Comparison of ENCODE assay signal across 9 cellular contexts in genomic region chr7:120989571-120990220, GRCh38. TPM values are rescaled to one million over a fixed set of nuclear protein-coding genes. Genes with fewer than 3 reads are reported as not detected.
DNase-seq lines count a peak whose midpoint lies in the region; TF ChIP-seq lines count a peak whose summit lies in the region.
"Had no signal": no experiment of that assay in that cellular context is flagged by ENCODE, and none has a peak within 500 bp of the region (broad histone marks: within the 10 kb centered on the region; RNA-seq: fewer than 3 reads in every experiment).

No MANE protein-coding gene starts in this region.

- H3K4me1 Mint-ChIP-seq in activated T-helper 2 cell treated with anti-CD3 and anti-CD28 coated beads, Interferon-gamma antibody, Interleukin-2, Interleukin-4, amounts not matched to agents 10 μg/mL and 5 μg/mL and 100 μg/mL, durations not matched to agents 14 hours and 24 hours and 36 hours (ENCODE audit: low read depth): peaks cover 20% of the 10 kb centered on the region

- H3K9me3 ChIP-seq in Karpas-422 (ENCODE audit: low read length): no peaks in the 10 kb centered on the region
- H3K9me3 ChIP-seq in mesodermal cell (ENCODE audit: control insufficient read depth, low read length): no peaks in the 10 kb centered on the region
- no peaks in the 10 kb centered on the region for H3K9me3 ChIP-seq in testis

- H3K27me3 ChIP-seq in Karpas-422 (ENCODE audit: low read length): no peaks in the 10 kb centered on the region
- no peaks in the 10 kb centered on the region for H3K27me3 ChIP-seq in dorsolateral prefrontal cortex
- H3K27me3 ChIP-seq in testis: no peaks in the 10 kb centered on the region

- TF ChIP-seq CTCF in dorsolateral prefrontal cortex (IDR thresholded peaks at IDR 0.05 in 54 of 56, conservative IDR thresholded peaks at IDR 0.05 in 2 of 56; ENCODE audit: low read depth in 1 of 56, partially characterized antibody in 56 of 56): no peak
- TF ChIP-seq CTCF in testis (IDR thresholded peaks at IDR 0.05): no peak

- H4K20me1 ChIP-seq in Karpas-422 (ENCODE audit: insufficient read depth, low read depth, low read length): no peaks in the 10 kb centered on the region

- intact Hi-C loops in dorsolateral prefrontal cortex (cut with DNase I): loop anchor here (2.0 to 5.0 kb wide), 2 partner anchors 93 to 117 kb away; no protein-coding TSS in a partner anchor
- intact Hi-C loops in testis (cut with DNase I; ENCODE audit: low total_unique reads): loop anchor here (5.0 kb wide), 1 partner anchor 93 kb away; no protein-coding TSS in a partner anchor
- intact Hi-C loops in activated T-helper 2 cell treated with anti-CD3 and anti-CD28 coated beads, Interferon-gamma antibody, Interleukin-2, Interleukin-4, amounts not matched to agents 10 μg/mL and 5 μg/mL and 100 μg/mL, durations not matched to agents 14 hours and 24 hours and 36 hours (cut with micrococcal nuclease): loop anchor here (5.0 to 10.0 kb wide), 5 partner anchors 132 to 1005 kb away; partner anchors contain the start of genes FAM3C and TSPAN12

- H3K79me2 ChIP-seq in Karpas-422 (ENCODE audit: low read length): no peaks in the 10 kb centered on the region

- H3K9ac ChIP-seq in Karpas-422 (ENCODE audit: low read length): no peak overlapping the region

- peak overlapping the region; percentile 65 for H3K4me2 ChIP-seq in Karpas-422 (ENCODE audit: low read depth, low read length, poor library complexity, severe bottlenecking)

- H3K27ac Mint-ChIP-seq in activated T-helper 2 cell treated with anti-CD3 and anti-CD28 coated beads, Interferon-gamma antibody, Interleukin-2, Interleukin-4, amounts not matched to agents 10 μg/mL and 5 μg/mL and 100 μg/mL, durations not matched to agents 14 hours and 24 hours and 36 hours: no peak overlapping the region
- H3K27ac Mint-ChIP-seq: H9 had no signal

- no peaks in the 10 kb centered on the region for H3K36me3 ChIP-seq in Karpas-422 (ENCODE audit: insufficient read depth, low read length)
- no peaks in the 10 kb centered on the region for H3K36me3 ChIP-seq in mesodermal cell (ENCODE audit: control insufficient read depth, insufficient read depth, low read length)
- H3K36me3 ChIP-seq in testis (ENCODE audit: low read depth, missing control alignments): no peaks in the 10 kb centered on the region

- DNase-seq in Karpas-422 (no peak), dorsolateral prefrontal cortex (no peak), testis (no peak), HT-29 (ENCODE audit: low spot score) (no peak), T-helper 9 cell (no peak), NK-92 (lab: John Stamatoyannopoulos, UW; ENCODE audit: unreplicated experiment) (no peak)
- no peak for DNase-seq in activated T-helper 2 cell treated with anti-CD3 and anti-CD28 coated beads, Interferon-gamma antibody, Interleukin-2, Interleukin-4, amounts not matched to agents 10 μg/mL and 5 μg/mL and 100 μg/mL, durations not matched to agents 14 hours and 24 hours and 36 hours (ENCODE audit: low spot score)
- DNase-seq: H9 had no signal

- H3K27me3 Mint-ChIP-seq in activated T-helper 2 cell treated with anti-CD3 and anti-CD28 coated beads, Interferon-gamma antibody, Interleukin-2, Interleukin-4, amounts not matched to agents 10 μg/mL and 5 μg/mL and 100 μg/mL, durations not matched to agents 14 hours and 24 hours and 36 hours (ENCODE audit: low read depth): peaks cover 50% of the 10 kb centered on the region

- H3K27ac ChIP-seq in Karpas-422 (ENCODE audit: low read length) (no peak overlapping the region), dorsolateral prefrontal cortex (peak overlapping the region in 52 of 59 donors; percentile 2 to 89 (median 64)), mesodermal cell (ENCODE audit: low read depth, low read length, severe bottlenecking) (no peak overlapping the region), testis (peak overlapping the region; percentile 69 to 90)

- H3K9me2 ChIP-seq in Karpas-422 (replicated peaks; ENCODE audit: insufficient read depth, low read length): no peaks in the 10 kb centered on the region

- TF ChIP-seq POLR2A in testis (IDR thresholded peaks at IDR 0.05): no peak

- H2AFZ ChIP-seq in Karpas-422 (ENCODE audit: low read length): no peak overlapping the region

- 74 to 75% methylated on average over 6 to 10 of the region's 12 CpGs for WGBS in mesodermal cell (ENCODE audit: insufficient coverage in 2 of 2), 2 experiments
- WGBS in testis, 2 donors: 9 to 42% methylated on average over 12 of the region's 12 CpGs

- no peaks in the 10 kb centered on the region for H3K36me3 Mint-ChIP-seq in activated T-helper 2 cell treated with anti-CD3 and anti-CD28 coated beads, Interferon-gamma antibody, Interleukin-2, Interleukin-4, amounts not matched to agents 10 μg/mL and 5 μg/mL and 100 μg/mL, durations not matched to agents 14 hours and 24 hours and 36 hours (ENCODE audit: low read depth)

- H3K4me1 ChIP-seq in Karpas-422 (ENCODE audit: low read length) (peaks cover 19% of the 10 kb centered on the region), mesodermal cell (ENCODE audit: control insufficient read depth, insufficient read depth, low read length, poor library complexity, severe bottlenecking) (peaks cover 6% of the 10 kb centered on the region), testis (no peaks in the 10 kb centered on the region)

- no peak overlapping the region for H3K4me3 Mint-ChIP-seq in activated T-helper 2 cell treated with anti-CD3 and anti-CD28 coated beads, Interferon-gamma antibody, Interleukin-2, Interleukin-4, amounts not matched to agents 10 μg/mL and 5 μg/mL and 100 μg/mL, durations not matched to agents 14 hours and 24 hours and 36 hours (ENCODE audit: low read depth)

- no peak overlapping the region for H3K4me3 ChIP-seq in Karpas-422 (ENCODE audit: low read length)
- peak overlapping the region in 56 of 59 donors; percentile 1 to 76 (median 60) for H3K4me3 ChIP-seq in dorsolateral prefrontal cortex
- H3K4me3 ChIP-seq in mesodermal cell (ENCODE audit: extremely low read depth, insufficient read depth, low read length, poor library complexity, severe bottlenecking): peak overlapping the region; percentile 21
- peak overlapping the region; percentile 43 to 62 for H3K4me3 ChIP-seq in testis

- H3K9me3 Mint-ChIP-seq in activated T-helper 2 cell treated with anti-CD3 and anti-CD28 coated beads, Interferon-gamma antibody, Interleukin-2, Interleukin-4, amounts not matched to agents 10 μg/mL and 5 μg/mL and 100 μg/mL, durations not matched to agents 14 hours and 24 hours and 36 hours: no peaks in the 10 kb centered on the region
- H3K9me3 Mint-ChIP-seq: H9 had no signal

RNA-seq across cellular contexts. Expression of gene CPED1, which starts 1.2 kb away (rescaled TPM):
- 0.04 and 1.2 TPM in 2 replicates for total RNA-seq in Karpas-422 (2014; rRNA removed; shearing (Covaris generic); ENCODE audit: low replicate concordance)
- 10 to 100 TPM in 6 of 120 experiments, 1 to 10 TPM in 114; 1.7 to 15.7 (median 4.6) TPM for total RNA-seq in dorsolateral prefrontal cortex
- 17.2 TPM for polyA plus RNA-seq in mesodermal cell (2013, experiment 1 of 2)
- polyA plus RNA-seq in mesodermal cell (2013, experiment 2 of 2): 18.7 TPM
- 10 to 100 TPM; 11.8 to 13.1 TPM for total RNA-seq in testis
- polyA plus RNA-seq in testis (ENCODE audit: insufficient read depth, low read depth, low replicate concordance): 7.4 TPM
- not detected in 2 replicates for total RNA-seq in HT-29 (2014; rRNA removed; shearing (Covaris generic))
- total RNA-seq in activated T-helper 2 cell treated with anti-CD3 and anti-CD28 coated beads, Interferon-gamma antibody, Interleukin-2, Interleukin-4, amounts not matched to agents 10 μg/mL and 5 μg/mL and 100 μg/mL, durations not matched to agents 14 hours and 24 hours and 36 hours: not detected in 2 replicates

RNA-seq across cellular contexts. Expression of gene ING3, which starts 39.1 kb away (rescaled TPM):
- 8.7 and 20.2 TPM in 2 replicates for total RNA-seq in Karpas-422 (2014; rRNA removed; shearing (Covaris generic); ENCODE audit: low replicate concordance)
- total RNA-seq in dorsolateral prefrontal cortex (10 to 100 TPM; 11.3 to 27.8 (median 18.3) TPM), testis (10 to 100 TPM; 15.9 to 22.7 TPM)
- 13.3 TPM for polyA plus RNA-seq in mesodermal cell (2013, experiment 1 of 2)
- polyA plus RNA-seq in mesodermal cell (2013, experiment 2 of 2): 14.1 TPM
- polyA plus RNA-seq in testis (ENCODE audit: insufficient read depth, low read depth, low replicate concordance): 14.7 TPM
- 6.7 and 8.3 TPM in 2 replicates for total RNA-seq in HT-29 (2014; rRNA removed; shearing (Covaris generic))
- 22.6 and 22.9 TPM in 2 replicates for total RNA-seq in activated T-helper 2 cell treated with anti-CD3 and anti-CD28 coated beads, Interferon-gamma antibody, Interleukin-2, Interleukin-4, amounts not matched to agents 10 μg/mL and 5 μg/mL and 100 μg/mL, durations not matched to agents 14 hours and 24 hours and 36 hours

Comparison
In these comparisons a context has a peak if more than half of its experiments do, and no peak if none do; other contexts are left out.
1. H3K27ac ChIP-seq: peak in dorsolateral prefrontal cortex (52 of 59) and testis (2 of 2); none in Karpas-422 (single experiment) and mesodermal cell (single experiment).